ENCODE assay signal across 12 cellular contexts in the genomic region with DNA sequence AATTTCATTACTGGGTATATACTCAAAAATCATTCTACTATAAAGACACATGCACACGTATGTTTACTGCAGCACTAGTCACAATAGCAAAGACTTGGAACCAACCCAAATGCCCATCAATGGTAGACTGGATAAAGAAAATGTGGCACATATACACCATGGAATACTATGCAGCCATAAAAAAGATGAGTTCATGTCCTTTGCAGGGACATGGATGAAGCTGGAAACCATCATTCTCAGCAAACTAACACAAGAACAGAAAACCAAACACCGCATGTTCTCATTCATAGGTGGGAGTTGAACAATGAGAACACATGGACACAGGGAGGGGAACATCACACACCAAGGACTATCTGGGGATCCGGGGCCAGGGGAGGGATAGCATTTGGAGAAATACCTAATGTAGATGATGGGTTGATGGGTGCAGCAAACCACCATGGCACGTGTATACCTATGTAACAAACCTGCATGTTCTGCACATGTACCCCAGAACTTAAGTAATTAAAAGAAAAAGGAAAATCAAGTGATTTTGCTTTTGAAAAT. TPM values are rescaled to one million over a fixed set of nuclear protein-coding genes. Genes with fewer than 3 reads are reported as not detected.
DNase-seq lines count a peak whose midpoint lies in the region; ATAC-seq and TF ChIP-seq lines count a peak whose summit lies in the region.
"Not testable (repeated sequence)": the region's sequence is repeated elsewhere in the genome, so short reads cannot be mapped to it uniquely, and the experiment has no call there.
"Had no signal": no experiment of that assay in that cellular context is flagged by ENCODE, and none has a peak within 500 bp of the region (broad histone marks: within the 10 kb centered on the region; RNA-seq: fewer than 3 reads in every experiment).

No MANE protein-coding gene starts in this region.

- not testable (repeated sequence) for H3K36me3 ChIP-seq in CD8-positive, alpha-beta T cell (ENCODE audit: insufficient read depth, low read length)

- H3K4me1 ChIP-seq in CD8-positive, alpha-beta T cell (ENCODE audit: insufficient read depth, low read length): peaks cover 20% of the 10 kb centered on the region

- peak overlapping the region; percentile 86 for H3K4me3 Mint-ChIP-seq in CD8-positive, alpha-beta T cell
- peak overlapping the region; percentile 69 to 85 (median 80) for H3K4me3 Mint-ChIP-seq in T-cell
- H3K4me3 Mint-ChIP-seq in activated CD4-positive, alpha-beta memory T cell treated with anti-CD3 and anti-CD28 coated beads, Interleukin-2, amount 10 ng/mL, durations not matched to agents 7 days and 5 days: peak overlapping the region; percentile 89
- H3K4me3 Mint-ChIP-seq in activated T-cell treated with anti-CD3 and anti-CD28 coated beads, Interleukin-2, amount 50 U/mL, for 72 hours: peak overlapping the region; percentile 93 to 95
- peak overlapping the region; percentile 77 for H3K4me3 Mint-ChIP-seq in activated naive CD8-positive, alpha-beta T cell
- H3K4me3 Mint-ChIP-seq in stimulated activated effector memory CD8-positive, alpha-beta T cell treated with anti-CD3 and anti-CD28 coated beads, Interleukin-12 subunit alpha, Interleukin-12 subunit beta, amount 100 ng/mL, for 72 hours: peak overlapping the region; percentile 99

- CTCF ChIA-PET in CD8-positive, alpha-beta T cell (lab: Charles Lee): not testable (repeated sequence)
- CTCF ChIA-PET in T-cell (lab: Charles Lee): interaction anchor here in 1 of 2 donors (0.5 to 1.0 kb wide), 3 partner anchors 12 to 740 kb away, joined by 3 to 10 read pairs (median 5); no protein-coding TSS in a partner anchor
- CTCF ChIA-PET in activated CD4-positive, alpha-beta memory T cell treated with anti-CD3 and anti-CD28 coated beads, Interleukin-2, amount 10 ng/mL, durations not matched to agents 7 days and 5 days (lab: Charles Lee): interaction anchor here (2.8 to 3.2 kb wide), 2 partner anchors 17 to 18 kb away, joined by 12 to 18 read pairs; no protein-coding TSS in a partner anchor

- POLR2A ChIA-PET in CD8-positive, alpha-beta T cell (lab: Charles Lee): interaction anchor here (1.4 to 1.5 kb wide), 2 partner anchors 12 to 18 kb away, joined by 4 to 5 read pairs; no protein-coding TSS in a partner anchor
- POLR2A ChIA-PET in T-cell (lab: Charles Lee): interaction anchor here in 1 of 2 donors (1.6 kb wide), 1 partner anchor 12 kb away, joined by 5 read pairs; no protein-coding TSS in a partner anchor
- POLR2A ChIA-PET in activated CD4-positive, alpha-beta memory T cell treated with anti-CD3 and anti-CD28 coated beads, Interleukin-2, amount 10 ng/mL, durations not matched to agents 7 days and 5 days (lab: Charles Lee): interaction anchor here (1.0 to 4.5 kb wide), 6 partner anchors 13 to 114 kb away, joined by 3 to 39 read pairs (median 8); partner anchors contain the start of gene APMAP

- not testable (repeated sequence) for H3K27me3 Mint-ChIP-seq in CD8-positive, alpha-beta T cell (ENCODE audit: low read depth); T-cell; activated CD4-positive, alpha-beta memory T cell treated with anti-CD3 and anti-CD28 coated beads, Interleukin-2, amount 10 ng/mL, durations not matched to agents 7 days and 5 days; activated T-cell treated with anti-CD3 and anti-CD28 coated beads, Interleukin-2, amount 50 U/mL, for 72 hours (ENCODE audit: low read depth); activated naive CD8-positive, alpha-beta T cell

- not testable (repeated sequence) for H3K9me3 ChIP-seq in CD8-positive, alpha-beta T cell (ENCODE audit: low read length)

- H3K27me3 ChIP-seq in CD8-positive, alpha-beta T cell (ENCODE audit: insufficient read depth, low read length): not testable (repeated sequence)

- peaks cover 57% of the 10 kb centered on the region for H3K4me1 Mint-ChIP-seq in CD8-positive, alpha-beta T cell (ENCODE audit: low read depth)
- H3K4me1 Mint-ChIP-seq in T-cell: peaks cover 37 to 63% (median 45%) of the 10 kb centered on the region in 3 donors
- H3K4me1 Mint-ChIP-seq in activated CD4-positive, alpha-beta memory T cell treated with anti-CD3 and anti-CD28 coated beads, Interleukin-2, amount 10 ng/mL, durations not matched to agents 7 days and 5 days: peaks cover 62% of the 10 kb centered on the region
- H3K4me1 Mint-ChIP-seq in activated T-cell treated with anti-CD3 and anti-CD28 coated beads, Interleukin-2, amount 50 U/mL, for 72 hours (ENCODE audit: low read depth): peaks cover 64% of the 10 kb centered on the region
- H3K4me1 Mint-ChIP-seq in activated naive CD8-positive, alpha-beta T cell (ENCODE audit: low read depth): peaks cover 43% of the 10 kb centered on the region
- H3K4me1 Mint-ChIP-seq in stimulated activated effector memory CD8-positive, alpha-beta T cell treated with anti-CD3 and anti-CD28 coated beads, Interleukin-12 subunit alpha, Interleukin-12 subunit beta, amount 100 ng/mL, for 72 hours: peaks cover 77% of the 10 kb centered on the region

- peak overlapping the region; percentile 93 for H3K27ac Mint-ChIP-seq in CD8-positive, alpha-beta T cell
- peak overlapping the region; percentile 87 to 93 for H3K27ac Mint-ChIP-seq in T-cell
- H3K27ac Mint-ChIP-seq in activated CD4-positive, alpha-beta memory T cell treated with anti-CD3 and anti-CD28 coated beads, Interleukin-2, amount 10 ng/mL, durations not matched to agents 7 days and 5 days: peak overlapping the region; percentile 98
- H3K27ac Mint-ChIP-seq in activated T-cell treated with anti-CD3 and anti-CD28 coated beads, Interleukin-2, amount 50 U/mL, for 72 hours: peak overlapping the region; percentile 86
- H3K27ac Mint-ChIP-seq in activated naive CD8-positive, alpha-beta T cell: peak overlapping the region; percentile 94
- H3K27ac Mint-ChIP-seq in stimulated activated effector memory CD8-positive, alpha-beta T cell treated with anti-CD3 and anti-CD28 coated beads, Interleukin-12 subunit alpha, Interleukin-12 subunit beta, amount 100 ng/mL, for 72 hours: peak overlapping the region; percentile 98

- not testable (repeated sequence) for ATAC-seq in CD8-positive, alpha-beta T cell; activated T-cell treated with anti-CD3 and anti-CD28 coated beads, Interleukin-2, amount 50 U/mL, for 72 hours (replicated peaks in 1 of 2); stimulated activated effector memory CD8-positive, alpha-beta T cell treated with anti-CD3 and anti-CD28 coated beads, Interleukin-12 subunit alpha, Interleukin-12 subunit beta, amount 100 ng/mL, for 72 hours
- peak in 1 of 4 experiments; percentile 3 for ATAC-seq in T-cell (replicated peaks in 1 of 4)

- DNase-seq in CD8-positive, alpha-beta T cell; T-cell; activated CD4-positive, alpha-beta memory T cell treated with anti-CD3 and anti-CD28 coated beads, Interleukin-2, amount 10 ng/mL, durations not matched to agents 7 days and 5 days; activated T-cell treated with anti-CD3 and anti-CD28 coated beads, Interleukin-2, amount 50 U/mL, for 72 hours; stimulated activated effector memory CD8-positive, alpha-beta T cell treated with anti-CD3 and anti-CD28 coated beads, Interleukin-12 subunit alpha, Interleukin-12 subunit beta, amount 100 ng/mL, for 72 hours (ENCODE audit: low spot score in 2 of 2): not testable (repeated sequence)
- DNase-seq in mucosa of gallbladder (ENCODE audit: low spot score): peak; percentile 7

- not testable (repeated sequence) for TF ChIP-seq CTCF in CD8-positive, alpha-beta T cell (IDR thresholded peaks at IDR 0.05)

- not testable (repeated sequence) for H3K27ac ChIP-seq in CD8-positive, alpha-beta T cell (ENCODE audit: low read depth, low read length)

- H3K9me3 Mint-ChIP-seq in CD8-positive, alpha-beta T cell: peaks cover 30% of the 10 kb centered on the region
- peaks cover 15 to 31% (median 22%) of the 10 kb centered on the region in 3 donors for H3K9me3 Mint-ChIP-seq in T-cell
- peaks cover 38% of the 10 kb centered on the region for H3K9me3 Mint-ChIP-seq in activated CD4-positive, alpha-beta memory T cell treated with anti-CD3 and anti-CD28 coated beads, Interleukin-2, amount 10 ng/mL, durations not matched to agents 7 days and 5 days
- H3K9me3 Mint-ChIP-seq in activated T-cell treated with anti-CD3 and anti-CD28 coated beads, Interleukin-2, amount 50 U/mL, for 72 hours: peaks cover 21 to 25% of the 10 kb centered on the region in 2 donors
- H3K9me3 Mint-ChIP-seq in activated naive CD8-positive, alpha-beta T cell (ENCODE audit: low read depth): peaks cover 16% of the 10 kb centered on the region
- not testable (repeated sequence) for H3K9me3 Mint-ChIP-seq in stimulated activated effector memory CD8-positive, alpha-beta T cell treated with anti-CD3 and anti-CD28 coated beads, Interleukin-12 subunit alpha, Interleukin-12 subunit beta, amount 100 ng/mL, for 72 hours

- intact Hi-C loops in CD8-positive, alpha-beta T cell (cut with DNase I, micrococcal nuclease): loop anchor here (2.0 to 5.0 kb wide), 2 partner anchors 18 to 249 kb away; partner anchors contain the start of gene ENTPD6 (in 1 of the 2)

- peaks cover 35% of the 10 kb centered on the region for H3K36me3 Mint-ChIP-seq in CD8-positive, alpha-beta T cell
- H3K36me3 Mint-ChIP-seq in T-cell: peaks cover 26% of the 10 kb centered on the region
- peaks cover 79% of the 10 kb centered on the region for H3K36me3 Mint-ChIP-seq in activated CD4-positive, alpha-beta memory T cell treated with anti-CD3 and anti-CD28 coated beads, Interleukin-2, amount 10 ng/mL, durations not matched to agents 7 days and 5 days (ENCODE audit: low read depth)
- H3K36me3 Mint-ChIP-seq in activated T-cell treated with anti-CD3 and anti-CD28 coated beads, Interleukin-2, amount 50 U/mL, for 72 hours (ENCODE audit: insufficient read depth in 2 of 2): peaks cover 42 to 57% of the 10 kb centered on the region in 2 donors
- H3K36me3 Mint-ChIP-seq in activated naive CD8-positive, alpha-beta T cell: peaks cover 12% of the 10 kb centered on the region
- peaks cover 59% of the 10 kb centered on the region for H3K36me3 Mint-ChIP-seq in stimulated activated effector memory CD8-positive, alpha-beta T cell treated with anti-CD3 and anti-CD28 coated beads, Interleukin-12 subunit alpha, Interleukin-12 subunit beta, amount 100 ng/mL, for 72 hours

- not testable (repeated sequence) for H3K4me3 ChIP-seq in CD8-positive, alpha-beta T cell (ENCODE audit: low read depth, low read length)

RNA-seq across cellular contexts. Expression of gene CST7, which starts 0.6 kb away (rescaled TPM):
- total RNA-seq in CD8-positive, alpha-beta T cell: 10 to 100 TPM; 53.3 to 54.6 TPM
- total RNA-seq in T-cell: 10 to 100 TPM; 22.8 to 92.0 (median 46.2) TPM
- 100 to 1,000 TPM; 178 to 182 TPM for total RNA-seq in activated CD4-positive, alpha-beta memory T cell treated with anti-CD3 and anti-CD28 coated beads, Interleukin-2, amount 10 ng/mL, durations not matched to agents 7 days and 5 days
- 100 to 1,000 TPM; 136 to 174 TPM for total RNA-seq in activated T-cell treated with anti-CD3 and anti-CD28 coated beads, Interleukin-2, amount 50 U/mL, for 72 hours
- total RNA-seq in mucosa of gallbladder: 4.3 TPM
- total RNA-seq: Calu3, GM12878, H7, HepG2, NCI-H460 had no signal

RNA-seq across cellular contexts. Expression of gene APMAP, which starts 44.1 kb away (rescaled TPM):
- total RNA-seq in CD8-positive, alpha-beta T cell: 10 to 100 TPM; 31.0 to 31.8 TPM
- total RNA-seq in T-cell: 10 to 100 TPM; 32.2 to 53.0 (median 49.8) TPM
- total RNA-seq in activated CD4-positive, alpha-beta memory T cell treated with anti-CD3 and anti-CD28 coated beads, Interleukin-2, amount 10 ng/mL, durations not matched to agents 7 days and 5 days: 10 to 100 TPM; 44.1 to 46.5 TPM
- 10 to 100 TPM; 65.2 to 70.2 TPM for total RNA-seq in activated T-cell treated with anti-CD3 and anti-CD28 coated beads, Interleukin-2, amount 50 U/mL, for 72 hours
- 68.8 TPM for total RNA-seq in mucosa of gallbladder
